Comparison of ENCODE assay signal across 1 cellular context in the genomic region with DNA sequence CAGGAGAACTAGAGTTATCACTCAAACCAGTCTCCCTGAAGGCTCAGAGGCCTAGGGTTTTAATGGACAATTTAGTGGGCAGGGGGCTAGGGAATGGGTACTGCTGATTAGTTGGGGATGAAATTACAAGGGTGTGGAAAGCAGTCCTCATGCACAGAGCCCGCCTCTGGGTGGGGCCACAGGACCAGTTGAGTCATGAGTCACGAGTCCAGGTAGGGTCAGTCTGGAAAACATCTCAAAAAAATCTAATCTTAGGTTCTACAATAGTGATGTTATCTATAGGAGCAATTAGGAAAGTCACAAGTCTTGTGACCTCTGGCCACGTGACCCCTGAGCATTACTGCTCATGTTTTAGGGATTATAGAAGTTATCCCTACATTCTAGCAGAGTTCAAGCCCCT.
TF ChIP-seq lines count a peak whose summit lies in the region.

No MANE protein-coding gene starts in this region.

TF ChIP-seq in HepG2, 621 proteins besides CTCF, POLR2A, EP300 and RAD21:
- TF ChIP-seq TARDBP (CRISPR knock-in tag; IDR thresholded peaks at IDR 0.05) (no peak), ZNF180 (CRISPR knock-in tag; IDR thresholded peaks at IDR 0.05; ENCODE audit: borderline replicate concordance, low read depth) (no peak), ZNF564 (CRISPR knock-in tag; IDR thresholded peaks at IDR 0.05) (no peak), IRX3 (CRISPR knock-in tag; IDR thresholded peaks at IDR 0.05; ENCODE audit: borderline replicate concordance, low read depth) (no peak), HHEX (CRISPR knock-in tag; IDR thresholded peaks at IDR 0.05) (no peak), ZC3H13 (CRISPR knock-in tag; IDR thresholded peaks at IDR 0.05) (no peak), TMF1 (CRISPR knock-in tag; IDR thresholded peaks at IDR 0.05; ENCODE audit: low read depth) (no peak), ATM (IDR thresholded peaks at IDR 0.05; ENCODE audit: borderline replicate concordance) (no peak), ZFP36L2 (CRISPR knock-in tag; IDR thresholded peaks at IDR 0.05) (no peak), ZFP62 (CRISPR knock-in tag; IDR thresholded peaks at IDR 0.05) (no peak), ZNF790 (CRISPR knock-in tag; IDR thresholded peaks at IDR 0.05; ENCODE audit: borderline replicate concordance) (no peak), ZNF546 (CRISPR knock-in tag; conservative IDR thresholded peaks at IDR 0.05) (no peak)
- TF ChIP-seq, protein P1, sequence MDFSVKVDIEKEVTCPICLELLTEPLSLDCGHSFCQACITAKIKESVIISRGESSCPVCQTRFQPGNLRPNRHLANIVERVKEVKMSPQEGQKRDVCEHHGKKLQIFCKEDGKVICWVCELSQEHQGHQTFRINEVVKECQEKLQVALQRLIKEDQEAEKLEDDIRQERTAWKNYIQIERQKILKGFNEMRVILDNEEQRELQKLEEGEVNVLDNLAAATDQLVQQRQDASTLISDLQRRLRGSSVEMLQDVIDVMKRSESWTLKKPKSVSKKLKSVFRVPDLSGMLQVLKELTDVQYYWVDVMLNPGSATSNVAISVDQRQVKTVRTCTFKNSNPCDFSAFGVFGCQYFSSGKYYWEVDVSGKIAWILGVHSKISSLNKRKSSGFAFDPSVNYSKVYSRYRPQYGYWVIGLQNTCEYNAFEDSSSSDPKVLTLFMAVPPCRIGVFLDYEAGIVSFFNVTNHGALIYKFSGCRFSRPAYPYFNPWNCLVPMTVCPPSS (IDR thresholded peaks at IDR 0.05), result no peak
- TF ChIP-seq, protein P2, sequence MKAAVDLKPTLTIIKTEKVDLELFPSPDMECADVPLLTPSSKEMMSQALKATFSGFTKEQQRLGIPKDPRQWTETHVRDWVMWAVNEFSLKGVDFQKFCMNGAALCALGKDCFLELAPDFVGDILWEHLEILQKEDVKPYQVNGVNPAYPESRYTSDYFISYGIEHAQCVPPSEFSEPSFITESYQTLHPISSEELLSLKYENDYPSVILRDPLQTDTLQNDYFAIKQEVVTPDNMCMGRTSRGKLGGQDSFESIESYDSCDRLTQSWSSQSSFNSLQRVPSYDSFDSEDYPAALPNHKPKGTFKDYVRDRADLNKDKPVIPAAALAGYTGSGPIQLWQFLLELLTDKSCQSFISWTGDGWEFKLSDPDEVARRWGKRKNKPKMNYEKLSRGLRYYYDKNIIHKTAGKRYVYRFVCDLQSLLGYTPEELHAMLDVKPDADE (CRISPR knock-in tag; IDR thresholded peaks at IDR 0.05), result no peak
